30 cellular contexts compared by ENCODE assay signal in the genomic region with DNA sequence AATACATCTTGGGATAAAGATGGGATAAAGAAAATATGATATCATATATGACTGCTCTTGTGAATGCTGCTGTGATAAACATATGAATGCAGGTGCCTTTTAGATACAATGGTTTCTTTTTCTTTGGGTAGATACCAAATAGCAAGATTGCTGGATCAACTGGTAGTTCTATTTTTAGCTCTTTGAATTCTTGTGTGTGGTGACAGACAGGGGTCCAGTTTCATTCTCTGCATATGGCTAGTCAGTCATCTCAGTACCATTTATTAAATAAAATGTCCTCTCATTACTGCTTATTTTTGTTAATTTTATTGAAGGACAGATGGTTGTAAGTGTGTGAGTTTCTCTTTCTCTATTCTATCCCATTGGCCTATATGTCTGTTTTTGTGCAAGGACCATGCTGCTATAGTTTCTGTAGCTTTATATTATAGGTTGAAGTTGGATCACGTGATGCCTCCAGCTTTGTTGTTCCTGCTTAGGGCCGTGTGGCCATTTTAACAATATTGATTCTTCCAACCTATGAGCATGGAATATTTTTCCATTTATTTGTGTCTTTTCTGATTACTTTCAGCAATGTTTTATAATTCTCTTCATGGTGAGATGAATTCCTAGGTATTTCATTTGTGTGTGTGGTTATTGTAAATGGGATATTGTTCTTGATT.
"Had no signal": no experiment of that assay in that cellular context is flagged by ENCODE, and none has a peak within 500 bp of the region (broad histone marks: within the 10 kb centered on the region; RNA-seq: fewer than 3 reads in every experiment).

No MANE protein-coding gene starts in this region.

- H3K27me3 ChIP-seq: brain microvascular endothelial cell, dorsolateral prefrontal cortex had no signal

- H3K4me3 ChIP-seq: dorsolateral prefrontal cortex had no signal

- ATAC-seq: activated CD4-positive, CD25-positive, alpha-beta regulatory T cell treated with anti-CD3 and anti-CD28 coated beads, Interleukin-2, amount 50 U/mL, for 24 hours; activated CD8-positive, alpha-beta T cell treated with anti-CD3 and anti-CD28 coated beads for 36 hours; activated T-cell treated with anti-CD3 and anti-CD28 coated beads, Interleukin-2, amount 50 U/mL, for 4 hours; activated T-helper 17 cell treated with anti-CD3 and anti-CD28 coated beads, Interleukin-2, amount 50 U/mL, for 72 hours; esophagus mucosa; T-helper 17 cell had no signal

- H3K36me3 ChIP-seq: brain microvascular endothelial cell, WERI-Rb-1 had no signal

- FAIRE-seq: astrocyte, bronchial epithelial cell, colon, frontal cortex had no signal

- H3K27ac ChIP-seq: brain microvascular endothelial cell, dorsolateral prefrontal cortex, WERI-Rb-1 had no signal

- DNase-seq: activated B cell treated with CpG ODN at 0.5 μM for 24 hours; activated CD4-positive, alpha-beta T cell treated with anti-CD3 and anti-CD28 coated beads for 48 hours; activated CD4-positive, alpha-beta T cell treated with anti-CD3 and anti-CD28 coated beads, Interleukin-2, amount 50 U/mL, for 1 hour; activated CD4-positive, alpha-beta T cell treated with anti-CD3 and anti-CD28 coated beads, Interleukin-2, amount 50 U/mL, for 48 hours; activated CD8-positive, alpha-beta memory T cell treated with anti-CD3 and anti-CD28 coated beads for 24 hours; activated CD8-positive, alpha-beta T cell treated with anti-CD3 and anti-CD28 coated beads for 36 hours; activated effector memory CD4-positive, alpha-beta T cell treated with Interleukin-2 at 50 U/mL for 16 hours; activated gamma-delta T cell treated with Interleukin-2 at 50 U/mL for 16 hours; activated naive CD4-positive, alpha-beta T cell treated with anti-CD3 and anti-CD28 coated beads, Interleukin-2, amount 50 U/mL, for 16 hours; activated naive CD4-positive, alpha-beta T cell treated with Interleukin-2 at 50 U/mL for 16 hours; activated T-cell treated with anti-CD3 and anti-CD28 coated beads, Interleukin-2, amount 50 U/mL, for 4 hours; amniotic stem cell; anterior cingulate cortex; brain microvascular endothelial cell; cortex of kidney; dorsolateral prefrontal cortex; effector memory CD4-positive, alpha-beta T cell; endodermal cell; foreskin fibroblast; T-helper 1 cell; T-helper 17 cell; T1000; WERI-Rb-1 had no signal
